10 cellular contexts compared by ENCODE assay signal in genomic region chr10:29841724-29842649, GRCh38.
DNase-seq lines count a peak whose midpoint lies in the region; ATAC-seq, FAIRE-seq and TF ChIP-seq lines count a peak whose summit lies in the region.
"Had no signal": no experiment of that assay in that cellular context is flagged by ENCODE, and none has a peak within 500 bp of the region (broad histone marks: within the 10 kb centered on the region; RNA-seq: fewer than 3 reads in every experiment).

No MANE protein-coding gene starts in this region.

- no peak overlapping the region for H2AK5ac ChIP-seq in H1 (ENCODE audit: low read depth, low read length)

- H3K4me3 Mint-ChIP-seq in CD4-positive, alpha-beta memory T cell = no peak overlapping the region
- H3K4me3 Mint-ChIP-seq: T-helper 17 cell had no signal

- H3K4me3 ChIP-seq in H1 (ENCODE audit: extremely low read depth in 1 of 4, insufficient read depth in 2 of 4, low read depth in 3 of 4, low read length in 4 of 4) (no peak overlapping the region), muscle layer of colon (ENCODE audit: low read depth in 1 of 2, low read length in 2 of 2) (peak overlapping the region; percentile 30 to 44)
- H3K4me3 ChIP-seq in CD4-positive, alpha-beta memory T cell (ENCODE audit: low read length in 2 of 2) = no peak overlapping the region

- peaks cover 6 to 7% of the 10 kb centered on the region in 2 donors for H3K27me3 Mint-ChIP-seq in CD4-positive, alpha-beta memory T cell

- H4K91ac ChIP-seq in H1 (replicated peaks; ENCODE audit: insufficient read length, low read length) = no peak overlapping the region

- 89% methylated on average over 16 of the region's 16 CpGs; no CpG with 5 or more reads in 1 of the 2 experiments for WGBS in H1 (ENCODE audit: extremely low coverage in 1 of 2, insufficient coverage in 1 of 2, insufficient read length in 1 of 2, insufficient replicate concordance in 2 of 2, low coverage in 1 of 2, low lambda C conversion rate in 2 of 2, missing lambda C conversion rate in 1 of 2), 2 experiments

- POLR2A ChIA-PET in H1 (lab: Charles Lee; ENCODE audit: partially characterized antibody) = no interaction called here
- POLR2A ChIA-PET in CD4-positive, alpha-beta memory T cell (lab: Charles Lee; ENCODE audit: partially characterized antibody) = no interaction called here

- H2BK12ac ChIP-seq in H1 (ENCODE audit: low read depth, low read length) = no peak overlapping the region; the same call in 1 of the 2 replicates

- H2BK5ac ChIP-seq in H1 (ENCODE audit: low read depth, low read length) = no peak overlapping the region; the same call in 1 of the 2 replicates

- no peak for TF ChIP-seq POLR2A in H1 (IDR thresholded peaks at IDR 0.05; ENCODE audit: control extremely low read depth in 1 of 2, low read depth in 2 of 2, low read length in 2 of 2)

- H3K36me3 ChIP-seq in H1 (ENCODE audit: control insufficient read depth in 2 of 4, insufficient read depth in 4 of 4, low read length in 3 of 4) = no peaks in the 10 kb centered on the region
- H3K36me3 ChIP-seq in muscle layer of colon (ENCODE audit: insufficient read depth, low read length) = no peaks in the 10 kb centered on the region
- H3K36me3 ChIP-seq in CD4-positive, alpha-beta memory T cell (ENCODE audit: insufficient read depth, low read length) = no peaks in the 10 kb centered on the region

- no peak for TF ChIP-seq EP300 in H1 (IDR thresholded peaks at IDR 0.05; ENCODE audit: borderline replicate concordance in 1 of 2, low read depth in 2 of 2, low read length in 2 of 2)

- H3K27ac Mint-ChIP-seq in CD4-positive, alpha-beta memory T cell = no peak overlapping the region
- H3K27ac Mint-ChIP-seq: T-helper 17 cell had no signal

- no peaks in the 10 kb centered on the region; the same call in 1 of the 2 replicates for H3K23me2 ChIP-seq in H1 (ENCODE audit: low read depth, low read length)

- DNase-seq in COLO668 (lab: John Stamatoyannopoulos, UW; ENCODE audit: unreplicated experiment) = peak; percentile 91
- peak; percentile 88 to 97 for DNase-seq in NCI-H2081 (lab: John Stamatoyannopoulos, UW)
- DNase-seq in H1 (ENCODE audit: low read depth in 1 of 2, low spot score in 2 of 2) = peak in 1 of 2 experiments; percentile 50
- no peak for DNase-seq in HuH-7.5 (ENCODE audit: low spot score)
- DNase-seq in NCI-H82 treated with DMSO at 0.1 percent for 48 hours (lab: John Stamatoyannopoulos, UW; ENCODE audit: unreplicated experiment) = no peak
- no peak for DNase-seq in CD4-positive, alpha-beta memory T cell
- DNase-seq: effector CD4-positive, alpha-beta T cell; T-helper 17 cell had no signal

- H2BK15ac ChIP-seq in H1 (ENCODE audit: low read length) = 0 out of 2 replicates have a peak overlapping the region, but pooled peaks have one; percentile 2

- H4K5ac ChIP-seq in H1 (ENCODE audit: insufficient read length, low read depth, low read length) = no peak overlapping the region

- no peak overlapping the region for H3K23ac ChIP-seq in H1 (ENCODE audit: insufficient read length)

- H2AFZ ChIP-seq in H1 (ENCODE audit: low read length) = no peak overlapping the region

- H3K27ac ChIP-seq in H1 (ENCODE audit: low read depth, low read length) (no peak overlapping the region; the same call in 1 of the 2 replicates), muscle layer of colon (ENCODE audit: low read depth, low read length) (peak overlapping the region; percentile 94)
- H3K27ac ChIP-seq in CD4-positive, alpha-beta memory T cell (ENCODE audit: low read depth, low read length) = no peak overlapping the region

- ATAC-seq in HG02870 (IDR thresholded peaks at IDR 0.05; ENCODE audit: unreplicated experiment) = no peak
- ATAC-seq: T-helper 17 cell had no signal

- H3K18ac ChIP-seq in H1 (ENCODE audit: extremely low read depth, low read length) = no peak overlapping the region

- H2BK120ac ChIP-seq in H1 (replicated peaks; ENCODE audit: low read depth, low read length) = no peak overlapping the region

- no peaks in the 10 kb centered on the region for H4K20me1 ChIP-seq in H1 (replicated peaks in 1 of 2; ENCODE audit: control insufficient read depth in 1 of 2, insufficient read depth in 2 of 2, low read length in 2 of 2)

- H3K79me2 ChIP-seq in H1 (ENCODE audit: control insufficient read depth in 1 of 2, insufficient read depth in 2 of 2, low read length in 2 of 2) = no peaks in the 10 kb centered on the region

- H3K9me3 ChIP-seq in H1 (ENCODE audit: insufficient read depth in 2 of 2, low read depth in 1 of 2, low read length in 1 of 2) (no peaks in the 10 kb centered on the region), muscle layer of colon (ENCODE audit: low read length) (no peaks in the 10 kb centered on the region)
- H3K9me3 ChIP-seq in CD4-positive, alpha-beta memory T cell (ENCODE audit: control insufficient read depth in 1 of 2, low read length in 2 of 2) = no peaks in the 10 kb centered on the region

- no peak overlapping the region for H3K4me2 ChIP-seq in H1 (ENCODE audit: insufficient read depth in 1 of 2, low read depth in 2 of 2, low read length in 2 of 2)

- peak; percentile 24 to 60 (median 34); a peak in 3 of 4 replicates for TF ChIP-seq CTCF in H1 (IDR thresholded peaks at IDR 0.05; ENCODE audit: control extremely low read depth in 1 of 3, insufficient read depth in 1 of 3, low read depth in 1 of 3, low read length in 3 of 3)

- H3K36me3 Mint-ChIP-seq in CD4-positive, alpha-beta memory T cell = no peaks in the 10 kb centered on the region

- H2BK20ac ChIP-seq in H1 (ENCODE audit: low read length) = no peak overlapping the region

- intact Hi-C loops in CD4-positive, alpha-beta memory T cell (cut with micrococcal nuclease) = no loop called here

- no peak overlapping the region for H4K8ac ChIP-seq in H1 (ENCODE audit: extremely low read depth, insufficient read depth, low read length)

- H3K4me1 ChIP-seq in H1 (replicated peaks in 1 of 4; ENCODE audit: control insufficient read depth in 3 of 4, insufficient read depth in 4 of 4, low read length in 3 of 4) = peaks cover 0 to 6% (median 3%) of the 10 kb centered on the region in 4 experiments; a peak in 3 of 7 replicates
- H3K4me1 ChIP-seq in muscle layer of colon (ENCODE audit: insufficient read depth, low read length) = peaks cover 65% of the 10 kb centered on the region
- no peaks in the 10 kb centered on the region for H3K4me1 ChIP-seq in CD4-positive, alpha-beta memory T cell (ENCODE audit: insufficient read depth, low read length)

- no peak overlapping the region for H3K56ac ChIP-seq in H1 (replicated peaks; ENCODE audit: insufficient read length, low read depth, low read length)

- H3K9me3 Mint-ChIP-seq in CD4-positive, alpha-beta memory T cell = peaks cover 0 to 4% (median 0%) of the 10 kb centered on the region in 8 donors

- H3K4ac ChIP-seq in H1 (replicated peaks; ENCODE audit: insufficient read length, low read depth, low read length) = no peak overlapping the region

- TF ChIP-seq RAD21 in H1 (IDR thresholded peaks at IDR 0.05 in 1 of 2, conservative IDR thresholded peaks at IDR 0.05 in 1 of 2; ENCODE audit: low read depth in 2 of 2, low read length in 2 of 2) = peak; percentile 41 to 58

- H3K27me3 ChIP-seq in H1 (replicated peaks in 1 of 4; ENCODE audit: control insufficient read depth in 3 of 4, extremely low read depth in 1 of 4, insufficient read depth in 3 of 4, low read length in 3 of 4) (no peaks in the 10 kb centered on the region), muscle layer of colon (ENCODE audit: control insufficient read depth in 1 of 2, insufficient read depth in 2 of 2, low read length in 2 of 2) (no peaks in the 10 kb centered on the region)
- no peaks in the 10 kb centered on the region for H3K27me3 ChIP-seq in CD4-positive, alpha-beta memory T cell (ENCODE audit: insufficient read depth, low read length)

- CTCF ChIA-PET in H1 (lab: Charles Lee; ENCODE audit: partially characterized antibody) = interaction anchor here (0.5 to 2.3 kb wide), 10 partner anchors 10 to 156 kb away, joined by 3 to 8 read pairs (median 3); no protein-coding TSS in a partner anchor
- CTCF ChIA-PET in CD4-positive, alpha-beta memory T cell (lab: Charles Lee; ENCODE audit: partially characterized antibody) = no interaction called here

- H3K14ac ChIP-seq in H1 (ENCODE audit: insufficient read length) = no peak overlapping the region

- no peak for FAIRE-seq in H1 (lab: Jason Lieb, UNC)

- no peaks in the 10 kb centered on the region for H3K79me1 ChIP-seq in H1 (ENCODE audit: low read depth, low read length)

- peak overlapping the region in 1 of 4 experiments; percentile 13; a peak in 1 of 7 replicates for H3K9ac ChIP-seq in H1 (replicated peaks in 1 of 4; ENCODE audit: extremely low read depth in 1 of 4, low read depth in 3 of 4, low read length in 3 of 4)
- H3K9ac ChIP-seq in muscle layer of colon (ENCODE audit: low read length) = peak overlapping the region; percentile 82

- no peaks in the 10 kb centered on the region for H3K4me1 Mint-ChIP-seq in CD4-positive, alpha-beta memory T cell

TF ChIP-seq in H1, 55 proteins besides CTCF, POLR2A, EP300 and RAD21:
- TF ChIP-seq CBX5 (IDR thresholded peaks at IDR 0.05; ENCODE audit: low read depth, low read length) (no peak), RBBP5 (IDR thresholded peaks at IDR 0.05; ENCODE audit: borderline replicate concordance, low read depth, low read length) (0 out of 2 replicates have a peak, but pooled peaks have one; percentile 54), MAFK (IDR thresholded peaks at IDR 0.05; ENCODE audit: low read depth, low read length) (no peak), KDM1A (IDR thresholded peaks at IDR 0.05; ENCODE audit: borderline replicate concordance, low read length) (peak; percentile 80; the same call in 1 of the 2 replicates), CHD2 (IDR thresholded peaks at IDR 0.05; ENCODE audit: low read length) (no peak), CEBPB (IDR thresholded peaks at IDR 0.05; ENCODE audit: low read depth, low read length) (no peak)

Comparison
In these comparisons a context has a peak if more than half of its experiments do, and no peak if none do; other contexts are left out.
1. DNase-seq: peak in COLO668 (single experiment) and NCI-H2081 (2 of 2); none in HuH-7.5 (single experiment), NCI-H82 treated with DMSO at 0.1 percent for 48 hours (single experiment) and CD4-positive, alpha-beta memory T cell (0 of 5).
2. H3K4me3 ChIP-seq: peak in muscle layer of colon (2 of 2); none in H1 (0 of 4) and CD4-positive, alpha-beta memory T cell (0 of 2).